In genomic region chr1:246797157-246797556, GRCh38 we compare ENCODE assay signal across 8 cellular contexts.
"Had no signal": no experiment of that assay in that cellular context is flagged by ENCODE, and none has a peak within 500 bp of the region (broad histone marks: within the 10 kb centered on the region; RNA-seq: fewer than 3 reads in every experiment).

No MANE protein-coding gene starts in this region.

- H2AFZ ChIP-seq: GM23248 had no signal

- H3K9me3 ChIP-seq: HAP-1 had no signal

- ATAC-seq: HCT116 had no signal

- DNase-seq: GM23248, GOT3, H7, HFFc6, KG1 had no signal

- H3K27ac ChIP-seq: GM23248 had no signal

- H3K36me3 ChIP-seq: HAP-1 had no signal

- H3K4me1 ChIP-seq: HAP-1 had no signal

- H3K9ac ChIP-seq: GM23248 had no signal

- FAIRE-seq: HTR-8/SVneo had no signal

- H3K4me3 ChIP-seq: GM23248, HAP-1 had no signal
